13 cellular contexts compared by ENCODE assay signal in genomic region chr13:33111414-33112110, GRCh38.
DNase-seq lines count a peak whose midpoint lies in the region; ATAC-seq and TF ChIP-seq lines count a peak whose summit lies in the region.
"Had no signal": no experiment of that assay in that cellular context is flagged by ENCODE, and none has a peak within 500 bp of the region (broad histone marks: within the 10 kb centered on the region; RNA-seq: fewer than 3 reads in every experiment).

No MANE protein-coding gene starts in this region.

- no peak for TF ChIP-seq EP300 in gastroesophageal sphincter (IDR thresholded peaks at IDR 0.05)

- H3K4me3 ChIP-seq in gastroesophageal sphincter: no peak overlapping the region
- no peak overlapping the region for H3K4me3 ChIP-seq in thoracic aorta

- TF ChIP-seq POLR2A in gastroesophageal sphincter (IDR thresholded peaks at IDR 0.05): no peak

- TF ChIP-seq CTCF in gastroesophageal sphincter (IDR thresholded peaks at IDR 0.05): no peak
- TF ChIP-seq CTCF in thoracic aorta (IDR thresholded peaks at IDR 0.05): no peak

- DNase-seq in DMS153 (lab: John Stamatoyannopoulos, UW) (peak; percentile 42), DMS153 treated with DMSO at 0.1 percent for 48 hours (lab: John Stamatoyannopoulos, UW; ENCODE audit: unreplicated experiment) (no peak), NCI-H69 (lab: John Stamatoyannopoulos, UW) (peak; percentile 66), thoracic aorta (ENCODE audit: low spot score) (no peak), occipital lobe (lab: John Stamatoyannopoulos, UW) (no peak)
- DNase-seq in stimulated activated naive CD8-positive, alpha-beta T cell treated with anti-CD3 and anti-CD28 coated beads, Interleukin-15, Interleukin-2, amounts not matched to agents 100 U/mL and 50 U/mL, for 24 hours: no peak
- DNase-seq: activated naive CD8-positive, alpha-beta T cell treated with anti-CD3 and anti-CD28 coated beads, Interleukin-2, amount 10 ng/mL, durations not matched to agents 7 days and 5 days; immature natural killer cell; NCI-H2171; stimulated activated CD4-positive, alpha-beta T cell treated with anti-CD3 and anti-CD28 coated beads, Interleukin-2, amount 100 ng/mL, for 24 hours had no signal

- H3K27ac ChIP-seq in gastroesophageal sphincter: peak overlapping the region; percentile 37 to 86 (median 80)
- peak overlapping the region; percentile 62 to 86 for H3K27ac ChIP-seq in thoracic aorta
- H3K27ac ChIP-seq: 22Rv1 had no signal

- ATAC-seq in gastroesophageal sphincter (no peak), thoracic aorta (ENCODE audit: insufficient number of reproducible peaks, low FRiP score, low read depth) (no peak), HG03571 (IDR thresholded peaks at IDR 0.05; ENCODE audit: unreplicated experiment) (no peak)
- ATAC-seq in stimulated activated naive CD8-positive, alpha-beta T cell treated with anti-CD3 and anti-CD28 coated beads, Interleukin-15, Interleukin-2, amounts not matched to agents 100 U/mL and 50 U/mL, for 24 hours: no peak

- H3K4me1 ChIP-seq in gastroesophageal sphincter (peaks cover 16 to 90% (median 67%) of the 10 kb centered on the region in 3 donors), thoracic aorta (ENCODE audit: control insufficient read depth in 1 of 2, low read depth in 2 of 2) (peaks cover 38 to 62% of the 10 kb centered on the region in 2 donors)

- H3K9me3 ChIP-seq in gastroesophageal sphincter: no peaks in the 10 kb centered on the region
- H3K9me3 ChIP-seq in thoracic aorta: no peaks in the 10 kb centered on the region

- H3K36me3 ChIP-seq in gastroesophageal sphincter (peaks cover 0 to 62% of the 10 kb centered on the region in 2 donors), thoracic aorta (peaks cover 16% of the 10 kb centered on the region)

- 19 to 36% methylated on average over 9 of the region's 9 CpGs for WGBS in gastroesophageal sphincter (ENCODE audit: low coverage in 1 of 2), 2 donors

- H3K27me3 ChIP-seq in gastroesophageal sphincter (no peaks in the 10 kb centered on the region), thoracic aorta (replicated peaks; ENCODE audit: insufficient read depth) (no peaks in the 10 kb centered on the region)

Comparison
In these comparisons a context has a peak if more than half of its experiments do, and no peak if none do; other contexts are left out.
1. DNase-seq: peak in DMS153 (single experiment) and NCI-H69 (single experiment); none in DMS153 treated with DMSO at 0.1 percent for 48 hours (single experiment), thoracic aorta (single experiment), occipital lobe (single experiment) and stimulated activated naive CD8-positive, alpha-beta T cell treated with anti-CD3 and anti-CD28 coated beads, Interleukin-15, Interleukin-2, amounts not matched to agents 100 U/mL and 50 U/mL, for 24 hours (single experiment).